5 cellular contexts compared by ENCODE assay signal in genomic region chr3:144984481-144984880, GRCh38.
DNase-seq lines count a peak whose midpoint lies in the region; ATAC-seq, FAIRE-seq and TF ChIP-seq lines count a peak whose summit lies in the region.
"Not testable (repeated sequence)": the region's sequence is repeated elsewhere in the genome, so short reads cannot be mapped to it uniquely, and the experiment has no call there.

No MANE protein-coding gene starts in this region.

- 54% methylated on average over 7 of the region's 7 CpGs for WGBS in mammary epithelial cell (ENCODE audit: low coverage, missing lambda C conversion rate)

- H3K4me3 ChIP-seq in mammary epithelial cell (replicated peaks in 1 of 3; ENCODE audit: insufficient read depth in 1 of 3, low read depth in 2 of 3, low read length in 3 of 3); epithelial cell of esophagus (ENCODE audit: low read length); keratinocyte (ENCODE audit: control insufficient read depth in 2 of 3, extremely low read depth in 1 of 3, insufficient read depth in 2 of 3, low read depth in 1 of 3, low read length in 3 of 3): not testable (repeated sequence)

- H3K9me3 ChIP-seq in mammary epithelial cell (replicated peaks; ENCODE audit: insufficient read depth, low read length); keratinocyte (ENCODE audit: control insufficient read depth, low read depth, low read length): not testable (repeated sequence)

- not testable (repeated sequence) for TF ChIP-seq CTCF in MCF 10A (IDR thresholded peaks at IDR 0.05; ENCODE audit: unreplicated experiment); mammary epithelial cell (conservative IDR thresholded peaks at IDR 0.05 in 1 of 2, IDR thresholded peaks at IDR 0.05 in 1 of 2; ENCODE audit: extremely low read depth in 1 of 2, insufficient read depth in 1 of 2, low read depth in 1 of 2, low read length in 2 of 2); epithelial cell of esophagus (IDR thresholded peaks at IDR 0.05; ENCODE audit: insufficient read depth, low read depth, low read length, missing control alignments); foreskin keratinocyte (conservative IDR thresholded peaks at IDR 0.05); keratinocyte (optimal IDR thresholded peaks at IDR 0.05 in 1 of 3, IDR thresholded peaks at IDR 0.05 in 1 of 3, conservative IDR thresholded peaks at IDR 0.05 in 1 of 3; ENCODE audit: extremely low read depth in 1 of 3, insufficient read depth in 2 of 3, low read length in 3 of 3)

- POLR2A ChIA-PET in MCF 10A (lab: Yijun Ruan, JAX), result not testable (repeated sequence)

- in situ Hi-C loops in mammary epithelial cell (cut with MboI; ENCODE audit: low sequenced_read_pairs in 2 of 2), result not testable (repeated sequence)

- not testable (repeated sequence) for FAIRE-seq in keratinocyte (lab: Jason Lieb, UNC)

- not testable (repeated sequence) for H3K27ac Mint-ChIP-seq in MCF 10A (ENCODE audit: low read depth, unreplicated experiment)

- not testable (repeated sequence) for H3K4me3 Mint-ChIP-seq in MCF 10A (ENCODE audit: unreplicated experiment)

- not testable (repeated sequence) for ATAC-seq in foreskin keratinocyte

- not testable (repeated sequence) for H3K9me1 ChIP-seq in keratinocyte (ENCODE audit: control insufficient read depth, extremely low read depth, insufficient read depth, low read length)

- dilution Hi-C loops in mammary epithelial cell (cut with HindIII; ENCODE audit: low sequenced_read_pairs); keratinocyte (cut with MboI; ENCODE audit: extremely low pct_ligation_motif_present, low sequenced_read_pairs): not testable (repeated sequence)

- H3K27ac ChIP-seq in mammary epithelial cell (ENCODE audit: insufficient read depth, low read depth, low read length); foreskin keratinocyte; keratinocyte (ENCODE audit: control insufficient read depth, insufficient read depth, low read length): not testable (repeated sequence)

- DNase-seq in MCF 10A (ENCODE audit: unreplicated experiment), result peak; percentile 2
- peak; percentile 78 for DNase-seq in mammary epithelial cell
- DNase-seq in epithelial cell of esophagus (ENCODE audit: low read depth), result peak; percentile 2
- DNase-seq in foreskin keratinocyte, result peak; percentile 32 to 64
- peak; percentile 11 for DNase-seq in keratinocyte (ENCODE audit: low read depth, low spot score)

- H4K20me1 ChIP-seq in mammary epithelial cell (ENCODE audit: insufficient read depth, low read length); keratinocyte (ENCODE audit: control insufficient read depth, extremely low read depth, insufficient read depth, low read length): not testable (repeated sequence)

- not testable (repeated sequence) for H3K4me1 ChIP-seq in mammary epithelial cell (ENCODE audit: insufficient read depth, low read length); foreskin keratinocyte; keratinocyte (ENCODE audit: control insufficient read depth, extremely low read depth, insufficient read depth, low read length)

- not testable (repeated sequence) for BruUV-seq in MCF 10A (replicated peaks; lab: Mats Ljungman, UMichigan); mammary epithelial cell (replicated peaks; lab: Mats Ljungman, UMichigan)

- not testable (repeated sequence) for H3K9me3 Mint-ChIP-seq in MCF 10A (ENCODE audit: unreplicated experiment)

- H3K27me3 ChIP-seq in mammary epithelial cell (ENCODE audit: insufficient read depth, low read length); foreskin keratinocyte; keratinocyte (ENCODE audit: control insufficient read depth, extremely low read depth, insufficient read depth, low read length): not testable (repeated sequence)

- not testable (repeated sequence) for H3K79me2 ChIP-seq in mammary epithelial cell (ENCODE audit: insufficient read depth, low read length); keratinocyte (ENCODE audit: control insufficient read depth, insufficient read depth, low read length)

- H2AFZ ChIP-seq in mammary epithelial cell (ENCODE audit: low read depth, low read length); keratinocyte (ENCODE audit: control insufficient read depth, low read length): not testable (repeated sequence)

- H3K9ac ChIP-seq in mammary epithelial cell (ENCODE audit: insufficient read depth, low read length); keratinocyte (ENCODE audit: control insufficient read depth, extremely low read depth, insufficient read depth, low read length): not testable (repeated sequence)

- not testable (repeated sequence) for H3K36me3 ChIP-seq in mammary epithelial cell (ENCODE audit: insufficient read depth, low read length); keratinocyte (ENCODE audit: control insufficient read depth in 2 of 2, extremely low read depth in 1 of 2, insufficient read depth in 2 of 2, low read length in 2 of 2)

- H3K4me2 ChIP-seq in mammary epithelial cell (ENCODE audit: insufficient read depth, low read depth, low read length); keratinocyte (ENCODE audit: control insufficient read depth, extremely low read depth, insufficient read depth, low read depth, low read length): not testable (repeated sequence)

- not testable (repeated sequence) for H3K27me3 Mint-ChIP-seq in MCF 10A (ENCODE audit: insufficient read depth, unreplicated experiment)

- CTCF ChIA-PET in MCF 10A (lab: Yijun Ruan, JAX); mammary epithelial cell (lab: Charles Lee; ENCODE audit: low non-redundant PET): not testable (repeated sequence)

- H3K36me3 Mint-ChIP-seq in MCF 10A (ENCODE audit: insufficient read depth, unreplicated experiment), result not testable (repeated sequence)

- intact Hi-C loops in MCF 10A (cut with micrococcal nuclease); mammary epithelial cell (cut with micrococcal nuclease): not testable (repeated sequence)

- H3K4me1 Mint-ChIP-seq in MCF 10A (ENCODE audit: insufficient read depth, unreplicated experiment), result not testable (repeated sequence)

Comparison
In these comparisons a context has a peak if more than half of its experiments do, and no peak if none do; other contexts are left out.
1. DNase-seq: peak in every context shown above with its lines; median percentile 78 in mammary epithelial cell; 48 in foreskin keratinocyte; 11 in keratinocyte; 2 in MCF 10A; 2 in epithelial cell of esophagus.